ENCODE assay signal across 15 cellular contexts in genomic region chr2:77007668-77008067, GRCh38.
"Had no signal": no experiment of that assay in that cellular context is flagged by ENCODE, and none has a peak within 500 bp of the region (broad histone marks: within the 10 kb centered on the region; RNA-seq: fewer than 3 reads in every experiment).

No MANE protein-coding gene starts in this region.

- H3K27ac ChIP-seq: epithelial cell of prostate, parathyroid adenoma had no signal

- DNase-seq: activated CD4-positive, alpha-beta T cell treated with anti-CD3 and anti-CD28 coated beads for 1 hour; activated CD4-positive, alpha-beta T cell treated with anti-CD3 and anti-CD28 coated beads, Interleukin-2, amount 50 U/mL, for 48 hours; activated gamma-delta T cell treated with Interleukin-2 at 50 U/mL for 16 hours; activated naive CD8-positive, alpha-beta T cell treated with anti-CD3 and anti-CD28 coated beads for 36 hours; activated T-cell treated with anti-CD3 and anti-CD28 coated beads, Interleukin-2, amount 50 U/mL, for 48 hours; caudate nucleus; cortex of kidney; effector memory CD4-positive, alpha-beta T cell; hippocampal formation; kidney glomerular epithelial cell; retina; stimulated activated CD4-positive, alpha-beta T cell treated with anti-CD3 and anti-CD28 coated beads, Interleukin-15, amount 100 ng/mL, for 24 hours; T-helper 9 cell had no signal

- H3K27me3 Mint-ChIP-seq: activated naive CD8-positive, alpha-beta T cell treated with anti-CD3 and anti-CD28 coated beads for 36 hours had no signal

- H3K36me3 Mint-ChIP-seq: activated naive CD8-positive, alpha-beta T cell treated with anti-CD3 and anti-CD28 coated beads for 36 hours had no signal

- H3K27ac Mint-ChIP-seq: activated naive CD8-positive, alpha-beta T cell treated with anti-CD3 and anti-CD28 coated beads for 36 hours had no signal

- H3K4me3 Mint-ChIP-seq: activated naive CD8-positive, alpha-beta T cell treated with anti-CD3 and anti-CD28 coated beads for 36 hours had no signal

- H3K4me1 Mint-ChIP-seq: activated naive CD8-positive, alpha-beta T cell treated with anti-CD3 and anti-CD28 coated beads for 36 hours had no signal

- H3K4me1 ChIP-seq: parathyroid adenoma had no signal
